In the genomic region with DNA sequence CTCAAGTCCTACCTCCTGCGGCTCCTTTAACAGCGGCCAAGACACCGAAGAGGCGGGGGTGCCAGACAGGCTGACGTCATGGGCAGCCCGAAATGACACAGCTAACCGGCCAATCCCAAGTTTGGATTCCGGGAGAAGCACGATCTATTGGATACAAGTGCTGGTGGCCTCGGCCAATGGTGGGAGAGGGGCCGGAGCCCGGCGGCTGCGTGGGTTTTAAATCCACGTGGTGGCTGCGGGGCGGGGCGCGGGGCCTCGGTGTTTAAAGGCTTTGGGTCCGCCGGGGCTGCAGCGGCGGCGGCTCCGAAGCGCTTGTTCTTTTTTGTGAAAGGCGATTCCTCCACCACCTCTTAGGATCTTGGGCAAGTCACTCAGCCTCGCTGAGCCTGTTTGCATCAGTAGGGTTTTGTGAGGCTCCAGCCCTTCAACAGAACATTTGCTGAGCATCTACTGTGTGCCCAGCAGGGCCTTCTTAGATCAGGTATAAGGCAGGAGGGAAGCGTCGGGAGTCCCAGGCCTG, we compare ENCODE assay signal across 8 cellular contexts. TPM values are rescaled to one million over a fixed set of nuclear protein-coding genes. Genes with fewer than 3 reads are reported as not detected.
DNase-seq lines count a peak whose midpoint lies in the region; ATAC-seq, FAIRE-seq and TF ChIP-seq lines count a peak whose summit lies in the region.

No MANE protein-coding gene starts in this region.

- CTCF ChIA-PET in A549 (lab: Yijun Ruan, JAX), result interaction anchor here (0.7 to 3.7 kb wide), 3 partner anchors 18 to 461 kb away, joined by 3 to 17 read pairs (median 3); no protein-coding TSS in a partner anchor

- no peaks in the 10 kb centered on the region for H3K9me3 Mint-ChIP-seq in chondrocyte (ENCODE audit: low read depth)

- POLR2A ChIA-PET in A549 (lab: Yijun Ruan, JAX), result interaction anchor here (0.8 to 3.4 kb wide), 10 partner anchors 8 to 296 kb away, joined by 3 to 18 read pairs (median 7); a partner anchor contains a TSS

- H3K36me3 Mint-ChIP-seq in chondrocyte (ENCODE audit: low read depth), result no peaks in the 10 kb centered on the region

- no peak for TF ChIP-seq EP300 in A549 (IDR thresholded peaks at IDR 0.05)

- DNase-seq in A549 (ENCODE audit: low read depth in 1 of 2, low spot score in 1 of 2) (peak; percentile 98 to 99), NCI-H2171 (lab: John Stamatoyannopoulos, UW) (peak; percentile 94), chondrocyte (ENCODE audit: low spot score) (peak; percentile 97), islet precursor cell (peak; percentile 99)
- DNase-seq in activated CD4-positive, alpha-beta T cell treated with anti-CD3 and anti-CD28 coated beads for 24 hours (ENCODE audit: low read depth in 2 of 2), result peak; percentile 86
- peak; percentile 87 for DNase-seq in stimulated activated CD4-positive, alpha-beta T cell treated with anti-CD3 and anti-CD28 coated beads, Interleukin-12 subunit alpha, Interleukin-12 subunit beta, amount 100 ng/mL, for 4 hours

- peaks cover 55% of the 10 kb centered on the region for H3K4me1 ChIP-seq in A549

- H3K4me3 ChIP-seq in A549, result peak overlapping the region; percentile 57

- WGBS in A549 (ENCODE audit: missing lambda C conversion rate), result 3% methylated on average over 13 of the region's 31 CpGs

- peaks cover 51% of the 10 kb centered on the region for H3K4me1 Mint-ChIP-seq in chondrocyte (ENCODE audit: low read depth)

- H3K27me3 Mint-ChIP-seq in chondrocyte (ENCODE audit: low read depth), result no peaks in the 10 kb centered on the region

- peak overlapping the region; percentile 71 for H3K27ac Mint-ChIP-seq in chondrocyte (ENCODE audit: unreplicated experiment)

- ATAC-seq in A549 (peak; percentile 89 to 92), GM18870 (IDR thresholded peaks at IDR 0.05; ENCODE audit: unreplicated experiment) (peak; percentile 93), HG03108 (IDR thresholded peaks at IDR 0.05; ENCODE audit: unreplicated experiment) (peak; percentile 93)

- peak; percentile 8 to 32; a peak in 1 of 5 replicates for TF ChIP-seq RAD21 in A549 (conservative IDR thresholded peaks at IDR 0.05 in 1 of 2, IDR thresholded peaks at IDR 0.05 in 1 of 2)

- H3K9me3 ChIP-seq in A549, result no peaks in the 10 kb centered on the region

- TF ChIP-seq POLR2A in A549 (IDR thresholded peaks at IDR 0.05; ENCODE audit: low read length), result peak; percentile 47; the same call in 1 of the 2 replicates

- H3K4me2 ChIP-seq in A549, result peak overlapping the region; percentile 89

- H3K4me3 Mint-ChIP-seq in chondrocyte (ENCODE audit: unreplicated experiment), result peak overlapping the region; percentile 72

- FAIRE-seq in A549 (lab: Jason Lieb, UNC), result peak; percentile 63

- TF ChIP-seq CTCF in A549 (IDR thresholded peaks at IDR 0.05) (no peak), chondrocyte (IDR thresholded peaks at IDR 0.05) (no peak)

- peak overlapping the region; percentile 97 to 98 for H3K27ac ChIP-seq in A549

TF ChIP-seq in A549, 52 proteins besides CTCF, POLR2A, EP300 and RAD21:
- TF ChIP-seq NR3C1 (IDR thresholded peaks at IDR 0.05), result no peak
- TF ChIP-seq CBX2 (IDR thresholded peaks at IDR 0.05; ENCODE audit: borderline replicate concordance, low read depth), result no peak
- peak; percentile 74 for TF ChIP-seq RFX5 (IDR thresholded peaks at IDR 0.05)
- no peak for TF ChIP-seq HEYL (CRISPR knock-in tag; IDR thresholded peaks at IDR 0.05)
- TF ChIP-seq JUN (IDR thresholded peaks at IDR 0.05), result peak; percentile 48 to 89; a peak in 4 of 5 replicates
- TF ChIP-seq, protein P1, sequence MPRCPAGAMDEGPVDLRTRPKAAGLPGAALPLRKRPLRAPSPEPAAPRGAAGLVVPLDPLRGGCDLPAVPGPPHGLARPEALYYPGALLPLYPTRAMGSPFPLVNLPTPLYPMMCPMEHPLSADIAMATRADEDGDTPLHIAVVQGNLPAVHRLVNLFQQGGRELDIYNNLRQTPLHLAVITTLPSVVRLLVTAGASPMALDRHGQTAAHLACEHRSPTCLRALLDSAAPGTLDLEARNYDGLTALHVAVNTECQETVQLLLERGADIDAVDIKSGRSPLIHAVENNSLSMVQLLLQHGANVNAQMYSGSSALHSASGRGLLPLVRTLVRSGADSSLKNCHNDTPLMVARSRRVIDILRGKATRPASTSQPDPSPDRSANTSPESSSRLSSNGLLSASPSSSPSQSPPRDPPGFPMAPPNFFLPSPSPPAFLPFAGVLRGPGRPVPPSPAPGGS (IDR thresholded peaks at IDR 0.05), result peak; percentile 71; the same call in 1 of the 3 replicates
- TF ChIP-seq GATA3 (IDR thresholded peaks at IDR 0.05; ENCODE audit: borderline replicate concordance), result peak; percentile 37; the same call in 1 of the 2 replicates
- TF ChIP-seq BHLHE40 (IDR thresholded peaks at IDR 0.05; ENCODE audit: low read depth, low read length), result no peak
- TF ChIP-seq MYC (IDR thresholded peaks at IDR 0.05; ENCODE audit: borderline replicate concordance, low read length), result peak; percentile 37; the same call in 1 of the 2 replicates
- TF ChIP-seq, protein P2, sequence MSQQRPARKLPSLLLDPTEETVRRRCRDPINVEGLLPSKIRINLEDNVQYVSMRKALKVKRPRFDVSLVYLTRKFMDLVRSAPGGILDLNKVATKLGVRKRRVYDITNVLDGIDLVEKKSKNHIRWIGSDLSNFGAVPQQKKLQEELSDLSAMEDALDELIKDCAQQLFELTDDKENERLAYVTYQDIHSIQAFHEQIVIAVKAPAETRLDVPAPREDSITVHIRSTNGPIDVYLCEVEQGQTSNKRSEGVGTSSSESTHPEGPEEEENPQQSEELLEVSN (IDR thresholded peaks at IDR 0.05; ENCODE audit: borderline replicate concordance, low read depth), result peak; percentile 87
- TF ChIP-seq HOXB5 (CRISPR knock-in tag; IDR thresholded peaks at IDR 0.05), result 0 out of 2 replicates have a peak, but pooled peaks have one; percentile 22
- TF ChIP-seq, protein P3, sequence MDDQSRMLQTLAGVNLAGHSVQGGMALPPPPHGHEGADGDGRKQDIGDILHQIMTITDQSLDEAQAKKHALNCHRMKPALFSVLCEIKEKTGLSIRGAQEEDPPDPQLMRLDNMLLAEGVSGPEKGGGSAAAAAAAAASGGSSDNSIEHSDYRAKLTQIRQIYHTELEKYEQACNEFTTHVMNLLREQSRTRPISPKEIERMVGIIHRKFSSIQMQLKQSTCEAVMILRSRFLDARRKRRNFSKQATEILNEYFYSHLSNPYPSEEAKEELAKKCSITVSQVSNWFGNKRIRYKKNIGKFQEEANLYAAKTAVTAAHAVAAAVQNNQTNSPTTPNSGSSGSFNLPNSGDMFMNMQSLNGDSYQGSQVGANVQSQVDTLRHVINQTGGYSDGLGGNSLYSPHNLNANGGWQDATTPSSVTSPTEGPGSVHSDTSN (IDR thresholded peaks at IDR 0.05), result peak; percentile 80
- TF ChIP-seq NFE2L2 (conservative IDR thresholded peaks at IDR 0.05; ENCODE audit: low read length), result no peak
- TF ChIP-seq FOSB (CRISPR knock-in tag; IDR thresholded peaks at IDR 0.05), result no peak
- TF ChIP-seq HOXB13 (CRISPR knock-in tag; IDR thresholded peaks at IDR 0.05; ENCODE audit: low read depth), result no peak
- TF ChIP-seq, protein P4, sequence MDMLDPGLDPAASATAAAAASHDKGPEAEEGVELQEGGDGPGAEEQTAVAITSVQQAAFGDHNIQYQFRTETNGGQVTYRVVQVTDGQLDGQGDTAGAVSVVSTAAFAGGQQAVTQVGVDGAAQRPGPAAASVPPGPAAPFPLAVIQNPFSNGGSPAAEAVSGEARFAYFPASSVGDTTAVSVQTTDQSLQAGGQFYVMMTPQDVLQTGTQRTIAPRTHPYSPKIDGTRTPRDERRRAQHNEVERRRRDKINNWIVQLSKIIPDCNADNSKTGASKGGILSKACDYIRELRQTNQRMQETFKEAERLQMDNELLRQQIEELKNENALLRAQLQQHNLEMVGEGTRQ (IDR thresholded peaks at IDR 0.05), result peak; percentile 55; the same call in 1 of the 2 replicates
- TF ChIP-seq, protein P5, sequence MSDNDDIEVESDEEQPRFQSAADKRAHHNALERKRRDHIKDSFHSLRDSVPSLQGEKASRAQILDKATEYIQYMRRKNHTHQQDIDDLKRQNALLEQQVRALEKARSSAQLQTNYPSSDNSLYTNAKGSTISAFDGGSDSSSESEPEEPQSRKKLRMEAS (IDR thresholded peaks at IDR 0.05), result peak; percentile 97

RNA-seq across cellular contexts. Expression of a gene that starts 8.7 kb away (rescaled TPM):
- polyA plus RNA-seq in A549 (2011; rRNA removed) (131 and 150 TPM in 2 replicates), A549 (2017; fragmentation: RNase III; extraction: RNeasy Plus Mini Kit Qiagen cat#74134 plus additional on column Dnase treatment) (114 to 152 TPM (median 147 TPM) in 3 replicates)
- polyA plus RNA-seq in A549 (2012; cell fraction: cytosol; rRNA removed), result 145 and 229 TPM in 2 replicates
- polyA plus RNA-seq in A549 (2012; cell fraction: nucleus; rRNA removed), result 263 and 339 TPM in 2 replicates
- 151 and 188 TPM in 2 replicates for polyA minus RNA-seq in A549 (2011; rRNA and poly(A)+ RNA removed)
- total RNA-seq in chondrocyte, result 151 to 298 TPM (median 163 TPM) in 3 replicates

Comparison
In these comparisons a context has a peak if more than half of its experiments do, and no peak if none do; other contexts are left out.
1. Peak in every context shown above with its lines: DNase-seq, ATAC-seq, H3K4me3 ChIP-seq and H3K27ac ChIP-seq.